21 cellular contexts compared by ENCODE assay signal in the genomic region with DNA sequence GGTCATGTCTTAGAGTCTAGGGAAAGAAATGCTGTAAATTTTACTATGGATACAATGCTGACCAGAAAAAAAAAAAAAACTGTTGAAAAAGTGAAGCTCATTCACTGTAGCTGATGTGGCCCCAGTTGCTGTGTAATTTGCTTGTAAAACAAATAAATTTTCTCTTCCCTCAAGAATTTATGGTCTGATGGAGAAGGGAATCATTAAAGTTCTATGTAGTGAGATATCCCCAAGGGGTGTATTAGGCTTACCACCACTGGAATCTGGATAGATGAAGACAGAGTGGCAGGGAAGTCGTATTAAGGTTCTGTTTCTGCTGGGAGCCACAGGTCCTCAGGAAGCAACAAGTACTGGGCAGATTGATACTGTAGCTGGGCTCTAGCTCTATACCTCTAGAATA.
DNase-seq lines count a peak whose midpoint lies in the region; ATAC-seq, FAIRE-seq and TF ChIP-seq lines count a peak whose summit lies in the region.
"Had no signal": no experiment of that assay in that cellular context is flagged by ENCODE, and none has a peak within 500 bp of the region (broad histone marks: within the 10 kb centered on the region; RNA-seq: fewer than 3 reads in every experiment).

No MANE protein-coding gene starts in this region.

- H3K27ac Mint-ChIP-seq in CD14-positive monocyte: no peak overlapping the region
- H3K27ac Mint-ChIP-seq in activated naive CD4-positive, alpha-beta T cell treated with anti-CD3 and anti-CD28 coated beads, Interleukin-2, amount 50 U/mL, for 72 hours: no peak overlapping the region
- H3K27ac Mint-ChIP-seq: CD8-positive, alpha-beta memory T cell had no signal

- TF ChIP-seq CTCF in AG04449 (IDR thresholded peaks at IDR 0.05; ENCODE audit: insufficient read depth, low read length, missing control alignments) (no peak), CD14-positive monocyte (IDR thresholded peaks at IDR 0.05) (no peak)

- DNase-seq in AG04449 (ENCODE audit: low read depth, low spot score) (peak; percentile 24), EL (peak; percentile 38), adipocyte (ENCODE audit: low read depth) (no peak), hepatic stellate cell (ENCODE audit: low spot score) (peak; percentile 11), CD14-positive monocyte (ENCODE audit: low spot score) (no peak), 8988T (no peak), RCC 7860 (ENCODE audit: low spot score) (no peak)
- DNase-seq in activated naive CD4-positive, alpha-beta T cell treated with anti-CD3 and anti-CD28 coated beads, Interleukin-2, amount 50 U/mL, for 72 hours (ENCODE audit: low spot score in 2 of 2): no peak
- DNase-seq: ACHN; CD8-positive, alpha-beta memory T cell; DMS 273 treated with DMSO at 0.1 percent for 48 hours; DMS79; KG1; MM.1S; NCI-H2029; NCI-H446; NCI-H524 treated with DMSO at 0.1 percent for 48 hours; NCI-H774 had no signal

- H3K27me3 ChIP-seq in adipocyte (replicated peaks; ENCODE audit: control insufficient read depth, insufficient read depth, low read length): no peaks in the 10 kb centered on the region

- POLR2A ChIA-PET in AG04449 (lab: Yijun Ruan, JAX): no interaction called here

- H3K9me3 ChIP-seq in adipocyte (ENCODE audit: control insufficient read depth, low read length): no peaks in the 10 kb centered on the region

- no peaks in the 10 kb centered on the region for H3K36me3 ChIP-seq in adipocyte (ENCODE audit: control insufficient read depth, insufficient read depth, low read length, severe bottlenecking)

- peak overlapping the region; percentile 22 for H3K9ac ChIP-seq in adipocyte (ENCODE audit: low read length)

- H3K27me3 Mint-ChIP-seq in CD14-positive monocyte (ENCODE audit: low read depth in 3 of 3): peaks cover 0 to 2% (median 0%) of the 10 kb centered on the region in 3 donors
- H3K27me3 Mint-ChIP-seq: CD8-positive, alpha-beta memory T cell had no signal

- H3K36me3 Mint-ChIP-seq in CD14-positive monocyte: no peaks in the 10 kb centered on the region
- H3K36me3 Mint-ChIP-seq in activated naive CD4-positive, alpha-beta T cell treated with anti-CD3 and anti-CD28 coated beads, Interleukin-2, amount 50 U/mL, for 72 hours: peaks cover 0 to 13% of the 10 kb centered on the region in 2 donors
- H3K36me3 Mint-ChIP-seq: CD8-positive, alpha-beta memory T cell had no signal

- no peak overlapping the region for H3K4me3 Mint-ChIP-seq in CD14-positive monocyte
- H3K4me3 Mint-ChIP-seq: CD8-positive, alpha-beta memory T cell had no signal

- no peak for ATAC-seq in activated naive CD4-positive, alpha-beta T cell treated with anti-CD3 and anti-CD28 coated beads, Interleukin-2, amount 50 U/mL, for 72 hours
- ATAC-seq: SK-N-SH treated with all-trans-retinoic acid at 6 μM for 48 hours had no signal

- FAIRE-seq in RCC 7860 (lab: Jason Lieb, UNC): no peak
- FAIRE-seq: GM18507, H54 had no signal

- peaks cover 18% of the 10 kb centered on the region for H3K4me1 Mint-ChIP-seq in CD14-positive monocyte
- H3K4me1 Mint-ChIP-seq: CD8-positive, alpha-beta memory T cell had no signal

- H3K4me3 ChIP-seq in AG04449 (ENCODE audit: low read depth, low read length): no peak overlapping the region
- no peak overlapping the region for H3K4me3 ChIP-seq in adipocyte (ENCODE audit: low read length)

- intact Hi-C loops in CD14-positive monocyte (cut with micrococcal nuclease): loop anchor here (10.0 kb wide), 2 partner anchors 92 to 102 kb away; no protein-coding TSS in a partner anchor

- CTCF ChIA-PET in AG04449 (lab: Yijun Ruan, JAX): no interaction called here

- peaks cover 3 to 16% (median 5%) of the 10 kb centered on the region in 7 donors for H3K9me3 Mint-ChIP-seq in CD14-positive monocyte
- H3K9me3 Mint-ChIP-seq in activated naive CD4-positive, alpha-beta T cell treated with anti-CD3 and anti-CD28 coated beads, Interleukin-2, amount 50 U/mL, for 72 hours: peaks cover 7 to 10% of the 10 kb centered on the region in 2 donors

- peaks cover 14% of the 10 kb centered on the region for H3K4me1 ChIP-seq in adipocyte (ENCODE audit: control insufficient read depth, insufficient read depth, low read length)

Comparison
In these comparisons a context has a peak if more than half of its experiments do, and no peak if none do; other contexts are left out.
1. DNase-seq: peak in AG04449 (single experiment), EL (single experiment) and hepatic stellate cell (single experiment); none in adipocyte (single experiment), CD14-positive monocyte (single experiment), activated naive CD4-positive, alpha-beta T cell treated with anti-CD3 and anti-CD28 coated beads, Interleukin-2, amount 50 U/mL, for 72 hours (0 of 2), 8988T (single experiment) and RCC 7860 (single experiment).